In the genomic region with DNA sequence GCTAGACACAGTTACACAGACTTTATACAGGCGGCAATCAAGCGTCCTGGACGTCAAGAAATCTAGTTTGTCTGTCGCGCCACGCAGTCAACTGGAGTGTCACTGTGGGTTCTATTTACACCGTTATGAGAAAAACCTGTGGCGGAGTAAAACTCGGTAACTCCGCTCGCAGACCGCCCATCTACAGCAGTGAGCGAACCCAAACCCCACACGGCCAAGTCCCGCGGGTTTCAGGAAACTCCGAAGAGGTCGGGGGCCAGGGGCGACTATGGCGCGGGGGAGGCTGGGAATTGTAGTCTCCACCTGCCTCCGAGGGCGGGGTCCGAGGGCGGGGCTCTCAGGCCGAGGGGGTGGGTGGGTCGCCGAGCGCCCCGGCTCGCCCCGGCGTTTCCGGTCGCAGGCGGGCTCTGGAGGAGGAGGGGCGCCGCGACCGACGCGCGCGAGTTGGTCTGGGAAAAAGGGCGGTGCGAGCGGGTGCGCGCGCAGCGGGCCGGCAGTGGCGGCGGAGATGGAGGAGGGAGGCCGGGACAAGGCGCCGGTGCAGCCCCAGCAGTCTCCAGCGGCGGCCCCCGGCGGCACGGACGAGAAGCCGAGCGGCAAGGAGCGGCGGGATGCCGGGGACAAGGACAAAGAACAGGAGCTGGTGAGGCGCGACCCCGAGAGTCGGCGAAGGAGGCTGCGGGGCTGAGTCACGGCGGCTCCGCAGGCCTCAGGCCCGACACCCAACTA, we compare ENCODE assay signal across 8 cellular contexts. TPM values are rescaled to one million over a fixed set of nuclear protein-coding genes. Genes with fewer than 3 reads are reported as not detected.
DNase-seq lines count a peak whose midpoint lies in the region; ATAC-seq and TF ChIP-seq lines count a peak whose summit lies in the region.

A gene (plus strand): TSS at position 483 of the 729 bp plus-strand sequence. CDS start 26 bp downstream, at position 509.

- POLR2A ChIA-PET in Caco-2 (lab: Charles Lee): no interaction called here

- H3K4me3 ChIP-seq in Caco-2 (ENCODE audit: low read depth, low read length): peak within 1 kb of the TSS; percentile 77

- peaks cover 6% of the 10 kb centered on the region; the same call in 1 of the 2 replicates for H3K4me1 ChIP-seq in Caco-2

- intact Hi-C loops in Caco-2 (cut with micrococcal nuclease; ENCODE audit: unreplicated experiment): loop anchor here (1.0 to 2.0 kb wide), 3 partner anchors 15 to 124 kb away; a partner anchor contains a TSS

- no TSS peak for BruUV-seq in Caco-2 (replicated peaks; lab: Mats Ljungman, UMichigan)

- H3K36me3 ChIP-seq in Caco-2 (ENCODE audit: control insufficient read depth, insufficient read depth, low read length): peaks cover 5% of the 10 kb centered on the region

- H3K4me3 Mint-ChIP-seq in Caco-2 (ENCODE audit: unreplicated experiment): peak within 1 kb of the TSS; percentile 81
- peak within 1 kb of the TSS; percentile 86 to 90 for H3K4me3 Mint-ChIP-seq in effector memory CD8-positive, alpha-beta T cell
- peak within 1 kb of the TSS; percentile 87 for H3K4me3 Mint-ChIP-seq in memory B cell

- DNase-seq in Caco-2 (peak; percentile 97), HUDEP-2 (lab: John Stamatoyannopoulos, UW; ENCODE audit: unreplicated experiment in 76 of 76) (peak in 75 of 76 experiments; percentile 32 to 98 (median 94)), NOMO-1 treated with dmso at 0.1 percent for 144 hours (lab: John Stamatoyannopoulos, UW; ENCODE audit: unreplicated experiment) (peak; percentile 98), memory B cell (ENCODE audit: low spot score in 2 of 2) (peak; percentile 93 to 95)
- peak; percentile 88 to 99 (median 93) for DNase-seq in activated CD8-positive, alpha-beta memory T cell treated with anti-CD3 and anti-CD28 coated beads for 48 hours (ENCODE audit: low read depth in 2 of 3, low spot score in 2 of 3)
- peak; percentile 95 to 96 (median 96) for DNase-seq in effector memory CD8-positive, alpha-beta T cell
- peak; percentile 96 for DNase-seq in stimulated activated CD8-positive, alpha-beta memory T cell treated with anti-CD3 and anti-CD28 coated beads, Interleukin-12 subunit alpha, Interleukin-12 subunit beta, amount 100 ng/mL, for 1 hour (ENCODE audit: low read depth)

- H3K27ac Mint-ChIP-seq in Caco-2 (ENCODE audit: unreplicated experiment) (peak within 1 kb of the TSS; percentile 80), memory B cell (peak within 1 kb of the TSS; percentile 79)
- H3K27ac Mint-ChIP-seq in effector memory CD8-positive, alpha-beta T cell: peak within 1 kb of the TSS; percentile 89 to 91

- H3K9me3 Mint-ChIP-seq in Caco-2 (ENCODE audit: unreplicated experiment) (no peaks in the 10 kb centered on the region), memory B cell (no peaks in the 10 kb centered on the region)
- no peaks in the 10 kb centered on the region for H3K9me3 Mint-ChIP-seq in effector memory CD8-positive, alpha-beta T cell

- H3K9me3 ChIP-seq in Caco-2: no peaks in the 10 kb centered on the region

- H3K4me1 Mint-ChIP-seq in Caco-2 (ENCODE audit: low read depth, unreplicated experiment): no peaks in the 10 kb centered on the region
- peaks cover 11 to 21% of the 10 kb centered on the region in 2 donors for H3K4me1 Mint-ChIP-seq in effector memory CD8-positive, alpha-beta T cell (ENCODE audit: low read depth in 2 of 2)
- H3K4me1 Mint-ChIP-seq in memory B cell: peaks cover 13% of the 10 kb centered on the region

- H3K27me3 ChIP-seq in Caco-2 (replicated peaks; ENCODE audit: control insufficient read depth, insufficient read depth, low read length): no peaks in the 10 kb centered on the region

- TF ChIP-seq CTCF in Caco-2 (IDR thresholded peaks at IDR 0.05; ENCODE audit: insufficient read depth in 1 of 2, low read depth in 1 of 2, low read length in 1 of 2, severe bottlenecking in 1 of 2, unreplicated experiment in 1 of 2): no peak

- ATAC-seq in GM21390 (IDR thresholded peaks at IDR 0.05; ENCODE audit: unreplicated experiment) (peak; percentile 92), memory B cell (ENCODE audit: low read depth) (peak; percentile 92)
- ATAC-seq in effector memory CD8-positive, alpha-beta T cell (replicated peaks): peak; percentile 92

- H3K36me3 Mint-ChIP-seq in Caco-2 (ENCODE audit: insufficient read depth, unreplicated experiment) (peaks cover 45% of the 10 kb centered on the region), memory B cell (peaks cover 11% of the 10 kb centered on the region)
- H3K36me3 Mint-ChIP-seq in effector memory CD8-positive, alpha-beta T cell (ENCODE audit: insufficient read depth): peaks cover 58% of the 10 kb centered on the region

- H3K27me3 Mint-ChIP-seq in Caco-2 (ENCODE audit: insufficient read depth, unreplicated experiment) (no peaks in the 10 kb centered on the region), memory B cell (no peaks in the 10 kb centered on the region)
- no peaks in the 10 kb centered on the region for H3K27me3 Mint-ChIP-seq in effector memory CD8-positive, alpha-beta T cell

- CTCF ChIA-PET in Caco-2 (lab: Charles Lee): interaction anchor here (0.6 kb wide), 1 partner anchor 403 kb away, joined by 12 read pairs; no protein-coding TSS in a partner anchor

RNA-seq across cellular contexts. Expression of the gene that starts here (rescaled TPM):
- total RNA-seq in Caco-2 (2022): 285 and 294 TPM in 2 replicates

Comparison
In these comparisons a context has a peak if more than half of its experiments do, and no peak if none do; other contexts are left out.
1. Peak in every context shown above with its lines: DNase-seq, ATAC-seq and H3K4me3 ChIP-seq.